ENCODE assay signal across 8 cellular contexts in the genomic region with DNA sequence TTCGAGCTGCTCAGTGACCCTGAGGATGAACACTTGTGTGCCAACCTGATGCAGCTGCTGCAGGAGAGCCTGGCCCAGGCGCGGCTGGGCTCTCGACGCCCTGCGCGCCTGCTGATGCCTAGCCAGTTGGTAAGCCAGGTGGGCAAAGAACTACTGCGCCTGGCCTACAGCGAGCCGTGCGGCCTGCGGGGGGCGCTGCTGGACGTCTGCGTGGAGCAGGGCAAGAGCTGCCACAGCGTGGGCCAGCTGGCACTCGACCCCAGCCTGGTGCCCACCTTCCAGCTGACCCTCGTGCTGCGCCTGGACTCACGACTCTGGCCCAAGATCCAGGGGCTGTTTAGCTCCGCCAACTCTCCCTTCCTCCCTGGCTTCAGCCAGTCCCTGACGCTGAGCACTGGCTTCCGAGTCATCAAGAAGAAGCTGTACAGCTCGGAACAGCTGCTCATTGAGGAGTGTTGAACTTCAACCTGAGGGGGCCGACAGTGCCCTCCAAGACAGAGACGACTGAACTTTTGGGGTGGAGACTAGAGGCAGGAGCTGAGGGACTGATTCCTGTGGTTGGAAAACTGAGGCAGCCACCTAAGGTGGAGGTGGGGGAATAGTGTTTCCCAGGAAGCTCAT. TPM values are rescaled to one million over a fixed set of nuclear protein-coding genes. Genes with fewer than 3 reads are reported as not detected.
DNase-seq lines count a peak whose midpoint lies in the region; ATAC-seq, FAIRE-seq and TF ChIP-seq lines count a peak whose summit lies in the region.

No MANE protein-coding gene starts in this region.

- no peaks in the 10 kb centered on the region for H3K27me3 ChIP-seq in CD4-positive, alpha-beta T cell (ENCODE audit: control insufficient read depth, insufficient read depth, low read length)
- no peaks in the 10 kb centered on the region for H3K27me3 ChIP-seq in K562 (ENCODE audit: control insufficient read depth in 2 of 2, insufficient read depth in 2 of 2, low read length in 2 of 2)

- peak overlapping the region; percentile 95 for H3K4me2 ChIP-seq in K562 (ENCODE audit: insufficient read depth, low read length)

- CTCF ChIA-PET in CD4-positive, alpha-beta T cell (lab: Charles Lee), result interaction anchor here (0.6 to 4.4 kb wide), 30 partner anchors 8 to 186 kb away, joined by 3 to 54 read pairs (median 5); no protein-coding TSS in a partner anchor
- CTCF ChIA-PET in K562 (lab: Yijun Ruan, JAX; ENCODE audit: low intra/inter-chr PET ratio), result interaction anchor here (1.8 kb wide), 1 partner anchor 62 kb away, joined by 12 read pairs; no protein-coding TSS in a partner anchor

- H3K4me3 ChIP-seq in K562 (peak overlapping the region; percentile 86), iPS-18c (ENCODE audit: insufficient read depth, low read depth, low read length) (peak overlapping the region; percentile 97), skeletal muscle cell (ENCODE audit: low read depth, low read length) (peak overlapping the region; percentile 99)

- H3K9me1 ChIP-seq in K562 (ENCODE audit: control insufficient read depth, insufficient read depth, low read length), result no peaks in the 10 kb centered on the region

- TF ChIP-seq RAD21 in K562 (CRISPR knock-in tag; conservative IDR thresholded peaks at IDR 0.05 in 1 of 2, IDR thresholded peaks at IDR 0.05 in 1 of 2), result peak; percentile 57 to 73

- peak; percentile 70 for TF ChIP-seq CTCF in CD4-positive, alpha-beta T cell (IDR thresholded peaks at IDR 0.05)
- TF ChIP-seq CTCF in K562 (IDR thresholded peaks at IDR 0.05 in 2 of 3, conservative IDR thresholded peaks at IDR 0.05 in 1 of 3; ENCODE audit: insufficient read depth in 2 of 3, low read depth in 1 of 3, low read length in 3 of 3), result peak; percentile 69 to 87 (median 86)

- TF ChIP-seq EP300 in K562 (IDR thresholded peaks at IDR 0.05; ENCODE audit: low read length), result no peak

- peak; percentile 59 to 78 (median 68) for DNase-seq in CD4-positive, alpha-beta T cell
- DNase-seq in HK-2 (ENCODE audit: unreplicated experiment) (peak; percentile 84), T-helper 17 cell (peak; percentile 52 to 72 (median 58)), K562 (ENCODE audit: extremely low read depth in 1 of 4, low spot score in 3 of 4) (peak; percentile 58 to 74 (median 64)), skeletal muscle cell (ENCODE audit: low read depth) (no peak), epidermal melanocyte (ENCODE audit: insufficient read length, low spot score) (no peak)

- H4K20me1 ChIP-seq in K562 (replicated peaks; ENCODE audit: control insufficient read depth, insufficient read depth, low read length), result peaks cover 28% of the 10 kb centered on the region

- peaks cover 34 to 44% of the 10 kb centered on the region in 2 experiments for H3K4me1 ChIP-seq in K562 (replicated peaks in 1 of 2; ENCODE audit: control insufficient read depth in 2 of 2, insufficient read depth in 2 of 2, low read length in 2 of 2)

- H3K9me3 ChIP-seq in CD4-positive, alpha-beta T cell (ENCODE audit: control insufficient read depth, low read length), result no peaks in the 10 kb centered on the region
- H3K9me3 ChIP-seq in T-helper 17 cell (ENCODE audit: control insufficient read depth, low read length, poor library complexity, severe bottlenecking) (no peaks in the 10 kb centered on the region), K562 (replicated peaks; ENCODE audit: control insufficient read depth, insufficient read depth, low read depth, low read length) (no peaks in the 10 kb centered on the region), iPS-18c (ENCODE audit: control insufficient read depth, insufficient read depth, low read length) (no peaks in the 10 kb centered on the region)

- H3K27ac ChIP-seq in CD4-positive, alpha-beta T cell (ENCODE audit: low read depth, low read length), result peak overlapping the region; percentile 88
- H3K27ac ChIP-seq in K562 (ENCODE audit: extremely low read depth, low read depth, low read length), result peak overlapping the region; percentile 87

- H2AFZ ChIP-seq in K562 (ENCODE audit: low read depth, low read length), result peak overlapping the region; percentile 52

- peaks cover 36% of the 10 kb centered on the region for H3K36me3 Mint-ChIP-seq in CD4-positive, alpha-beta T cell (ENCODE audit: low read depth)
- peaks cover 12% of the 10 kb centered on the region for H3K36me3 Mint-ChIP-seq in T-helper 17 cell (ENCODE audit: low read depth)

- in situ Hi-C loops in K562 (cut with MboI), result loop anchor here (5.0 to 10.0 kb wide), 2 partner anchors 47 to 610 kb away; no protein-coding TSS in a partner anchor

- no TSS peak for BruUV-seq in K562 (replicated peaks; lab: Mats Ljungman, UMichigan)

- ATAC-seq in CD4-positive, alpha-beta T cell (ENCODE audit: poor library complexity), result peak; percentile 12
- ATAC-seq in T-helper 17 cell (peak; percentile 37), K562 (peak; percentile 6), GM21528 (IDR thresholded peaks at IDR 0.05; ENCODE audit: low FRiP score, unreplicated experiment) (no peak)

- H3K27me3 Mint-ChIP-seq in CD4-positive, alpha-beta T cell, result no peaks in the 10 kb centered on the region
- no peaks in the 10 kb centered on the region for H3K27me3 Mint-ChIP-seq in T-helper 17 cell

- H3K27ac Mint-ChIP-seq in CD4-positive, alpha-beta T cell, result peak overlapping the region; percentile 89
- H3K27ac Mint-ChIP-seq in T-helper 17 cell, result peak overlapping the region; percentile 97

- H3K9ac ChIP-seq in K562 (ENCODE audit: insufficient read depth in 1 of 2, low read depth in 2 of 2, low read length in 2 of 2), result peak overlapping the region; percentile 91 to 99

- peaks cover 39% of the 10 kb centered on the region for H3K79me2 ChIP-seq in K562 (ENCODE audit: control insufficient read depth, insufficient read depth, low read length)

- H3K4me3 Mint-ChIP-seq in CD4-positive, alpha-beta T cell, result peak overlapping the region; percentile 100
- peak overlapping the region; percentile 98 for H3K4me3 Mint-ChIP-seq in T-helper 17 cell

- WGBS in K562 (ENCODE audit: insufficient coverage, low coverage, missing lambda C conversion rate), result 12% methylated on average over 26 of the region's 26 CpGs

- H3K4me1 Mint-ChIP-seq in CD4-positive, alpha-beta T cell (ENCODE audit: low read depth), result peaks cover 64% of the 10 kb centered on the region
- peaks cover 48% of the 10 kb centered on the region for H3K4me1 Mint-ChIP-seq in T-helper 17 cell

- intact Hi-C loops in CD4-positive, alpha-beta T cell (cut with DNase I, micrococcal nuclease), result loop anchor here (1.0 to 5.0 kb wide), 6 partner anchors 14 to 188 kb away; a partner anchor contains a TSS
- intact Hi-C loops in K562 (cut with micrococcal nuclease), result no loop called here

- TF ChIP-seq POLR2A in K562 (conservative IDR thresholded peaks at IDR 0.05), result no peak

- H3K9me3 Mint-ChIP-seq in CD4-positive, alpha-beta T cell, result no peaks in the 10 kb centered on the region

- FAIRE-seq in K562 (lab: Jason Lieb, UNC), result no peak

- POLR2A ChIA-PET in CD4-positive, alpha-beta T cell (lab: Charles Lee), result interaction anchor here (0.5 to 6.5 kb wide), 23 partner anchors 9 to 279 kb away, joined by 3 to 96 read pairs (median 10); a partner anchor contains a TSS
- POLR2A ChIA-PET in K562 (lab: Yijun Ruan, JAX), result interaction anchor here (0.5 to 10.1 kb wide), 41 partner anchors 10 to 1691 kb away, joined by 3 to 277 read pairs (median 5); a partner anchor contains a TSS

- peaks cover 25% of the 10 kb centered on the region for H3K36me3 ChIP-seq in K562 (ENCODE audit: control insufficient read depth, insufficient read depth, low read length)

RNA-seq across cellular contexts. Expression of a gene that starts 1.1 kb away (rescaled TPM):
- total RNA-seq in CD4-positive, alpha-beta T cell, result 100 to 1,000 TPM; 427 to 436 TPM
- total RNA-seq in T-helper 17 cell, result 100 to 1,000 TPM; 186 to 300 TPM
- total RNA-seq in K562 (2011; cell fraction: chromatin; rRNA removed; ENCODE audit: low replicate concordance), result 185 and 371 TPM in 2 replicates
- total RNA-seq in K562 (2011; cell fraction: nucleolus; rRNA removed), result 455 and 610 TPM in 2 replicates
- total RNA-seq in K562 (2011; cell fraction: nucleoplasm; rRNA removed), result 314 and 392 TPM in 2 replicates
- total RNA-seq in K562 (2014; rRNA removed), result 593 and 675 TPM in 2 replicates
- total RNA-seq in K562 (2014; rRNA removed; fragmentation: Illumina TruSeq; extraction: Trizol), result 159 and 200 TPM in 2 replicates
- 13.2 and 14.7 TPM in 2 replicates for total RNA-seq in K562 (2015; rRNA removed; fragmentation: Illumina TruSeq; extraction: Trizol)
- 453 and 674 TPM in 2 replicates for total RNA-seq in K562 (2021)
- 228 and 529 TPM in 2 replicates for polyA plus RNA-seq in K562 (2011; rRNA removed)
- 345 and 451 TPM in 2 replicates for polyA plus RNA-seq in K562 (2011; cell fraction: cytosol; rRNA removed)
- 384 and 450 TPM in 2 replicates for polyA plus RNA-seq in K562 (2011; cell fraction: nucleus; rRNA removed)
- polyA plus RNA-seq in K562 (2012), result 184 and 695 TPM in 2 replicates
- polyA plus RNA-seq in K562 (2014; fragmentation: Illumina TruSeq; extraction: Trizol), result 107 and 370 TPM in 2 replicates
- 10 to 100 TPM in 1 of 2 experiments, 1 to 10 TPM in 1; 8.2 to 12.3 TPM for polyA plus RNA-seq in K562 (2014; fragmentation: Nextera tagmentation; extraction: Ambion mirVana)
- polyA plus RNA-seq in K562 (2014; rRNA removed), result 362 and 564 TPM in 2 replicates
- polyA minus RNA-seq in K562 (2011; rRNA and poly(A)+ RNA removed), result 156 and 267 TPM in 2 replicates
- polyA minus RNA-seq in K562 (2011; cell fraction: cytosol; rRNA and poly(A)+ RNA removed), result 180 and 395 TPM in 2 replicates
- polyA minus RNA-seq in K562 (2011; cell fraction: nucleus; rRNA and poly(A)+ RNA removed), result 272 and 555 TPM in 2 replicates

RNA-seq across cellular contexts. Expression of a gene that starts 58.8 kb away (rescaled TPM):
- total RNA-seq in CD4-positive, alpha-beta T cell, result 10 to 100 TPM; 16.5 to 19.0 TPM
- total RNA-seq in T-helper 17 cell (10 to 100 TPM; 14.0 to 14.6 TPM), K562 (2014; rRNA removed) (27.6 and 31.7 TPM in 2 replicates), K562 (2014; rRNA removed; fragmentation: Illumina TruSeq; extraction: Trizol) (52.8 and 62.6 TPM in 2 replicates), K562 (2015; rRNA removed; fragmentation: Illumina TruSeq; extraction: Trizol) (33.3 and 38.2 TPM in 2 replicates), K562 (2021) (45.7 and 48.4 TPM in 2 replicates)
- 49.7 and 77.0 TPM in 2 replicates for total RNA-seq in K562 (2011; cell fraction: chromatin; rRNA removed; ENCODE audit: low replicate concordance)
- 28.7 and 34.9 TPM in 2 replicates for total RNA-seq in K562 (2011; cell fraction: nucleolus; rRNA removed)
- total RNA-seq in K562 (2011; cell fraction: nucleoplasm; rRNA removed), result 43.5 and 57.0 TPM in 2 replicates
- polyA plus RNA-seq in K562 (2011; rRNA removed) (53.2 and 64.1 TPM in 2 replicates), K562 (2014; fragmentation: Illumina TruSeq; extraction: Trizol) (54.4 and 70.0 TPM in 2 replicates), K562 (2014; fragmentation: Nextera tagmentation; extraction: Ambion mirVana) (10 to 100 TPM; 50.8 to 73.3 TPM), K562 (2014; rRNA removed) (42.7 and 55.5 TPM in 2 replicates)
- polyA plus RNA-seq in K562 (2011; cell fraction: cytosol; rRNA removed), result 20.9 and 37.8 TPM in 2 replicates
- 13.5 and 19.8 TPM in 2 replicates for polyA plus RNA-seq in K562 (2011; cell fraction: nucleus; rRNA removed)
- 39.1 and 50.0 TPM in 2 replicates for polyA plus RNA-seq in K562 (2012)
- polyA minus RNA-seq in K562 (2011; rRNA and poly(A)+ RNA removed), result 90.3 and 97.7 TPM in 2 replicates
- 35.1 and 39.2 TPM in 2 replicates for polyA minus RNA-seq in K562 (2011; cell fraction: cytosol; rRNA and poly(A)+ RNA removed)
- 13.6 and 33.1 TPM in 2 replicates for polyA minus RNA-seq in K562 (2011; cell fraction: nucleus; rRNA and poly(A)+ RNA removed)

RNA-seq across cellular contexts. Expression of a gene that starts 59.0 kb away (rescaled TPM):
- 10 to 100 TPM; 61.9 to 64.3 TPM for total RNA-seq in CD4-positive, alpha-beta T cell
- 10 to 100 TPM; 69.5 to 85.7 TPM for total RNA-seq in T-helper 17 cell
- total RNA-seq in K562 (2011; cell fraction: chromatin; rRNA removed; ENCODE audit: low replicate concordance), result 13.7 and 30.0 TPM in 2 replicates
- 13.7 and 15.7 TPM in 2 replicates for total RNA-seq in K562 (2011; cell fraction: nucleolus; rRNA removed)
- 30.3 and 57.6 TPM in 2 replicates for total RNA-seq in K562 (2011; cell fraction: nucleoplasm; rRNA removed)
- 42.6 and 55.8 TPM in 2 replicates for total RNA-seq in K562 (2014; rRNA removed)
- total RNA-seq in K562 (2014; rRNA removed; fragmentation: Illumina TruSeq; extraction: Trizol), result 108 and 111 TPM in 2 replicates
- total RNA-seq in K562 (2015; rRNA removed; fragmentation: Illumina TruSeq; extraction: Trizol), result 79.7 and 87.7 TPM in 2 replicates
- 72.5 and 72.7 TPM in 2 replicates for total RNA-seq in K562 (2021)
- polyA plus RNA-seq in K562 (2011; rRNA removed), result 162 and 168 TPM in 2 replicates
- polyA plus RNA-seq in K562 (2011; cell fraction: cytosol; rRNA removed), result 47.9 and 96.2 TPM in 2 replicates
- polyA plus RNA-seq in K562 (2011; cell fraction: nucleus; rRNA removed), result 27.0 and 46.2 TPM in 2 replicates
- polyA plus RNA-seq in K562 (2012), result 85.3 and 238 TPM in 2 replicates
- polyA plus RNA-seq in K562 (2014; fragmentation: Illumina TruSeq; extraction: Trizol), result 74.2 and 85.3 TPM in 2 replicates
- polyA plus RNA-seq in K562 (2014; fragmentation: Nextera tagmentation; extraction: Ambion mirVana), result 100 to 1,000 TPM; 184 to 208 TPM
- 112 and 134 TPM in 2 replicates for polyA plus RNA-seq in K562 (2014; rRNA removed)
- 41.3 and 52.4 TPM in 2 replicates for polyA minus RNA-seq in K562 (2011; rRNA and poly(A)+ RNA removed)
- 13.9 and 15.1 TPM in 2 replicates for polyA minus RNA-seq in K562 (2011; cell fraction: cytosol; rRNA and poly(A)+ RNA removed)
- polyA minus RNA-seq in K562 (2011; cell fraction: nucleus; rRNA and poly(A)+ RNA removed), result 3.2 and 10.0 TPM in 2 replicates

Comparison
In these comparisons a context has a peak if more than half of its experiments do, and no peak if none do; other contexts are left out.
1. DNase-seq: peak in CD4-positive, alpha-beta T cell (10 of 10), HK-2 (single experiment), T-helper 17 cell (3 of 3) and K562 (4 of 4); none in skeletal muscle cell (single experiment) and epidermal melanocyte (single experiment).
2. Peak in every context shown above with its lines, with median percentiles within 50 percentile points of each other: H3K4me3 ChIP-seq.